ENCODE assay signal across 1 cellular context in the genomic region with DNA sequence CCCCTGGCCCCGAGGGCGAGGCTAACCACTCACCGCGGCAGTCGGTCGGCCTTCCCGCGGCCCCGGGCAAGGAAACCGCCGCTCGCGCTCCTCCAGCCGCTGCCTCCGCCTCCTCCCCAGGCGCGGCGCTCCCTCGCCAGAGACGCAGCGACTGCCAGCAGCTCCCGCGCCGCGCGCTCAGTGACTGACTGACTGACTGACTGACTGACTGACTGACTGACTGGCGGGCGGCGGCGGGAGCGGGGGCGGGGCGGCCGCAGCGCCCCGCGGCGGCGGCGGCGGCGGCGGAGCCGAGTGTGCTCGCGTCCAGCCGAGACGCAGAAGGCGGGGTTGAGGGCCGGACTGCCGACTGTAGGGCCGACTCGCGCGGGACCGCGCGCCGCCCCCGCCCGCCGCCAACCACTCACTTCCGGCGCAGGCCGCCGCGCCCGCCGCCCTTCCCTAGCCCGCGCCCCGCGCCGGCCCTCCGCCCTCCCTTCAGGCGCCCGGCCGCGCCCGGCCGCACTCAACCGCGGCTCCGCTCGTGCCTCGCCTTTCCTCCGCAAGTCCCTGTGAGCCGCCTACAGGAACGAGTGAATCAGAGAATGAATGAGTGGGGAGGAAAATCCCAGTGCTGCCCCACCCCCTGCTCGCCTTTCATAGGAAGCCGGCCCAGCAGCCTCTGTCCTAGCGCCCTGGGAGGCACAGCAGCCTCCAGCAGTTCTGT.
TF ChIP-seq lines count a peak whose summit lies in the region.

A gene with protein sequence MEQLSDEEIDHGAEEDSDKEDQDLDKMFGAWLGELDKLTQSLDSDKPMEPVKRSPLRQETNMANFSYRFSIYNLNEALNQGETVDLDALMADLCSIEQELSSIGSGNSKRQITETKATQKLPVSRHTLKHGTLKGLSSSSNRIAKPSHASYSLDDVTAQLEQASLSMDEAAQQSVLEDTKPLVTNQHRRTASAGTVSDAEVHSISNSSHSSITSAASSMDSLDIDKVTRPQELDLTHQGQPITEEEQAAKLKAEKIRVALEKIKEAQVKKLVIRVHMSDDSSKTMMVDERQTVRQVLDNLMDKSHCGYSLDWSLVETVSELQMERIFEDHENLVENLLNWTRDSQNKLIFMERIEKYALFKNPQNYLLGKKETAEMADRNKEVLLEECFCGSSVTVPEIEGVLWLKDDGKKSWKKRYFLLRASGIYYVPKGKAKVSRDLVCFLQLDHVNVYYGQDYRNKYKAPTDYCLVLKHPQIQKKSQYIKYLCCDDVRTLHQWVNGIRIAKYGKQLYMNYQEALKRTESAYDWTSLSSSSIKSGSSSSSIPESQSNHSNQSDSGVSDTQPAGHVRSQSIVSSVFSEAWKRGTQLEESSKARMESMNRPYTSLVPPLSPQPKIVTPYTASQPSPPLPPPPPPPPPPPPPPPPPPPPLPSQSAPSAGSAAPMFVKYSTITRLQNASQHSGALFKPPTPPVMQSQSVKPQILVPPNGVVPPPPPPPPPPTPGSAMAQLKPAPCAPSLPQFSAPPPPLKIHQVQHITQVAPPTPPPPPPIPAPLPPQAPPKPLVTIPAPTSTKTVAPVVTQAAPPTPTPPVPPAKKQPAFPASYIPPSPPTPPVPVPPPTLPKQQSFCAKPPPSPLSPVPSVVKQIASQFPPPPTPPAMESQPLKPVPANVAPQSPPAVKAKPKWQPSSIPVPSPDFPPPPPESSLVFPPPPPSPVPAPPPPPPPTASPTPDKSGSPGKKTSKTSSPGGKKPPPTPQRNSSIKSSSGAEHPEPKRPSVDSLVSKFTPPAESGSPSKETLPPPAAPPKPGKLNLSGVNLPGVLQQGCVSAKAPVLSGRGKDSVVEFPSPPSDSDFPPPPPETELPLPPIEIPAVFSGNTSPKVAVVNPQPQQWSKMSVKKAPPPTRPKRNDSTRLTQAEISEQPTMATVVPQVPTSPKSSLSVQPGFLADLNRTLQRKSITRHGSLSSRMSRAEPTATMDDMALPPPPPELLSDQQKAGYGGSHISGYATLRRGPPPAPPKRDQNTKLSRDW (minus strand): TSS at position 224 of the 706 bp plus-strand sequence. CDS start 39,948 bp downstream, outside the sequence.

TF ChIP-seq in HepG2, 621 proteins besides CTCF, POLR2A, EP300 and RAD21 (continued from another document and continues in another):
- TF ChIP-seq, protein P1, sequence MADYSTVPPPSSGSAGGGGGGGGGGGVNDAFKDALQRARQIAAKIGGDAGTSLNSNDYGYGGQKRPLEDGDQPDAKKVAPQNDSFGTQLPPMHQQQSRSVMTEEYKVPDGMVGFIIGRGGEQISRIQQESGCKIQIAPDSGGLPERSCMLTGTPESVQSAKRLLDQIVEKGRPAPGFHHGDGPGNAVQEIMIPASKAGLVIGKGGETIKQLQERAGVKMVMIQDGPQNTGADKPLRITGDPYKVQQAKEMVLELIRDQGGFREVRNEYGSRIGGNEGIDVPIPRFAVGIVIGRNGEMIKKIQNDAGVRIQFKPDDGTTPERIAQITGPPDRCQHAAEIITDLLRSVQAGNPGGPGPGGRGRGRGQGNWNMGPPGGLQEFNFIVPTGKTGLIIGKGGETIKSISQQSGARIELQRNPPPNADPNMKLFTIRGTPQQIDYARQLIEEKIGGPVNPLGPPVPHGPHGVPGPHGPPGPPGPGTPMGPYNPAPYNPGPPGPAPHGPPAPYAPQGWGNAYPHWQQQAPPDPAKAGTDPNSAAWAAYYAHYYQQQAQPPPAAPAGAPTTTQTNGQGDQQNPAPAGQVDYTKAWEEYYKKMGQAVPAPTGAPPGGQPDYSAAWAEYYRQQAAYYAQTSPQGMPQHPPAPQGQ (CRISPR knock-in tag; IDR thresholded peaks at IDR 0.05; ENCODE audit: borderline replicate concordance), result no peak
- TF ChIP-seq, protein P2, sequence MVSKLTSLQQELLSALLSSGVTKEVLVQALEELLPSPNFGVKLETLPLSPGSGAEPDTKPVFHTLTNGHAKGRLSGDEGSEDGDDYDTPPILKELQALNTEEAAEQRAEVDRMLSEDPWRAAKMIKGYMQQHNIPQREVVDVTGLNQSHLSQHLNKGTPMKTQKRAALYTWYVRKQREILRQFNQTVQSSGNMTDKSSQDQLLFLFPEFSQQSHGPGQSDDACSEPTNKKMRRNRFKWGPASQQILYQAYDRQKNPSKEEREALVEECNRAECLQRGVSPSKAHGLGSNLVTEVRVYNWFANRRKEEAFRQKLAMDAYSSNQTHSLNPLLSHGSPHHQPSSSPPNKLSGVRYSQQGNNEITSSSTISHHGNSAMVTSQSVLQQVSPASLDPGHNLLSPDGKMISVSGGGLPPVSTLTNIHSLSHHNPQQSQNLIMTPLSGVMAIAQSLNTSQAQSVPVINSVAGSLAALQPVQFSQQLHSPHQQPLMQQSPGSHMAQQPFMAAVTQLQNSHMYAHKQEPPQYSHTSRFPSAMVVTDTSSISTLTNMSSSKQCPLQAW (CRISPR knock-in tag; IDR thresholded peaks at IDR 0.05), result peak; percentile 26; the same call in 1 of the 2 replicates
- TF ChIP-seq PLRG1 (conservative IDR thresholded peaks at IDR 0.05), result no peak
- no peak for TF ChIP-seq MAZ (IDR thresholded peaks at IDR 0.05; ENCODE audit: borderline replicate concordance, low read depth, low read length)
- TF ChIP-seq MAZ (CRISPR knock-in tag; IDR thresholded peaks at IDR 0.05; ENCODE audit: low read depth), result peak; percentile 91
- TF ChIP-seq FOXM1 (CRISPR knock-in tag; IDR thresholded peaks at IDR 0.05), result 0 out of 2 replicates have a peak, but pooled peaks have one; percentile 33
- TF ChIP-seq TGIF2 (CRISPR knock-in tag; IDR thresholded peaks at IDR 0.05), result peak; percentile 26; the same call in 1 of the 2 replicates
- 0 out of 2 replicates have a peak, but pooled peaks have one; percentile 15 for TF ChIP-seq HMG20A (CRISPR knock-in tag; IDR thresholded peaks at IDR 0.05; ENCODE audit: borderline replicate concordance)
- TF ChIP-seq, protein P3, sequence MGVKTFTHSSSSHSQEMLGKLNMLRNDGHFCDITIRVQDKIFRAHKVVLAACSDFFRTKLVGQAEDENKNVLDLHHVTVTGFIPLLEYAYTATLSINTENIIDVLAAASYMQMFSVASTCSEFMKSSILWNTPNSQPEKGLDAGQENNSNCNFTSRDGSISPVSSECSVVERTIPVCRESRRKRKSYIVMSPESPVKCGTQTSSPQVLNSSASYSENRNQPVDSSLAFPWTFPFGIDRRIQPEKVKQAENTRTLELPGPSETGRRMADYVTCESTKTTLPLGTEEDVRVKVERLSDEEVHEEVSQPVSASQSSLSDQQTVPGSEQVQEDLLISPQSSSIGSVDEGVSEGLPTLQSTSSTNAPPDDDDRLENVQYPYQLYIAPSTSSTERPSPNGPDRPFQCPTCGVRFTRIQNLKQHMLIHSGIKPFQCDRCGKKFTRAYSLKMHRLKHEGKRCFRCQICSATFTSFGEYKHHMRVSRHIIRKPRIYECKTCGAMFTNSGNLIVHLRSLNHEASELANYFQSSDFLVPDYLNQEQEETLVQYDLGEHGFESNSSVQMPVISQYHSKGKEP (CRISPR knock-in tag; IDR thresholded peaks at IDR 0.05), result no peak
- TF ChIP-seq, protein P4, sequence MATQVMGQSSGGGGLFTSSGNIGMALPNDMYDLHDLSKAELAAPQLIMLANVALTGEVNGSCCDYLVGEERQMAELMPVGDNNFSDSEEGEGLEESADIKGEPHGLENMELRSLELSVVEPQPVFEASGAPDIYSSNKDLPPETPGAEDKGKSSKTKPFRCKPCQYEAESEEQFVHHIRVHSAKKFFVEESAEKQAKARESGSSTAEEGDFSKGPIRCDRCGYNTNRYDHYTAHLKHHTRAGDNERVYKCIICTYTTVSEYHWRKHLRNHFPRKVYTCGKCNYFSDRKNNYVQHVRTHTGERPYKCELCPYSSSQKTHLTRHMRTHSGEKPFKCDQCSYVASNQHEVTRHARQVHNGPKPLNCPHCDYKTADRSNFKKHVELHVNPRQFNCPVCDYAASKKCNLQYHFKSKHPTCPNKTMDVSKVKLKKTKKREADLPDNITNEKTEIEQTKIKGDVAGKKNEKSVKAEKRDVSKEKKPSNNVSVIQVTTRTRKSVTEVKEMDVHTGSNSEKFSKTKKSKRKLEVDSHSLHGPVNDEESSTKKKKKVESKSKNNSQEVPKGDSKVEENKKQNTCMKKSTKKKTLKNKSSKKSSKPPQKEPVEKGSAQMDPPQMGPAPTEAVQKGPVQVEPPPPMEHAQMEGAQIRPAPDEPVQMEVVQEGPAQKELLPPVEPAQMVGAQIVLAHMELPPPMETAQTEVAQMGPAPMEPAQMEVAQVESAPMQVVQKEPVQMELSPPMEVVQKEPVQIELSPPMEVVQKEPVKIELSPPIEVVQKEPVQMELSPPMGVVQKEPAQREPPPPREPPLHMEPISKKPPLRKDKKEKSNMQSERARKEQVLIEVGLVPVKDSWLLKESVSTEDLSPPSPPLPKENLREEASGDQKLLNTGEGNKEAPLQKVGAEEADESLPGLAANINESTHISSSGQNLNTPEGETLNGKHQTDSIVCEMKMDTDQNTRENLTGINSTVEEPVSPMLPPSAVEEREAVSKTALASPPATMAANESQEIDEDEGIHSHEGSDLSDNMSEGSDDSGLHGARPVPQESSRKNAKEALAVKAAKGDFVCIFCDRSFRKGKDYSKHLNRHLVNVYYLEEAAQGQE (IDR thresholded peaks at IDR 0.05; ENCODE audit: borderline replicate concordance in 1 of 2, low read depth in 1 of 2, low read length in 2 of 2), result no peak; a peak in 1 of 4 replicates
- TF ChIP-seq SIN3A (IDR thresholded peaks at IDR 0.05; ENCODE audit: borderline replicate concordance, low read depth, low read length), result peak; percentile 69; the same call in 1 of the 2 replicates
- peak; percentile 62; the same call in 1 of the 2 replicates for TF ChIP-seq ATF7-NPFF (CRISPR knock-in tag; IDR thresholded peaks at IDR 0.05; ENCODE audit: low read depth)
- TF ChIP-seq, protein P5, sequence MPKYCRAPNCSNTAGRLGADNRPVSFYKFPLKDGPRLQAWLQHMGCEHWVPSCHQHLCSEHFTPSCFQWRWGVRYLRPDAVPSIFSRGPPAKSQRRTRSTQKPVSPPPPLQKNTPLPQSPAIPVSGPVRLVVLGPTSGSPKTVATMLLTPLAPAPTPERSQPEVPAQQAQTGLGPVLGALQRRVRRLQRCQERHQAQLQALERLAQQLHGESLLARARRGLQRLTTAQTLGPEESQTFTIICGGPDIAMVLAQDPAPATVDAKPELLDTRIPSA (CRISPR knock-in tag; IDR thresholded peaks at IDR 0.05; ENCODE audit: borderline replicate concordance), result 0 out of 2 replicates have a peak, but pooled peaks have one; percentile 44
- TF ChIP-seq ISX (CRISPR knock-in tag; conservative IDR thresholded peaks at IDR 0.05), result no peak
- TF ChIP-seq NONO (IDR thresholded peaks at IDR 0.05), result no peak
- peak; percentile 75 for TF ChIP-seq NONO (CRISPR knock-in tag; conservative IDR thresholded peaks at IDR 0.05)
- TF ChIP-seq ZNF737 (CRISPR knock-in tag; IDR thresholded peaks at IDR 0.05; ENCODE audit: borderline replicate concordance), result no peak
- peak; percentile 68; the same call in 1 of the 2 replicates for TF ChIP-seq BRD4 (CRISPR knock-in tag; IDR thresholded peaks at IDR 0.05)
- TF ChIP-seq, protein P6, sequence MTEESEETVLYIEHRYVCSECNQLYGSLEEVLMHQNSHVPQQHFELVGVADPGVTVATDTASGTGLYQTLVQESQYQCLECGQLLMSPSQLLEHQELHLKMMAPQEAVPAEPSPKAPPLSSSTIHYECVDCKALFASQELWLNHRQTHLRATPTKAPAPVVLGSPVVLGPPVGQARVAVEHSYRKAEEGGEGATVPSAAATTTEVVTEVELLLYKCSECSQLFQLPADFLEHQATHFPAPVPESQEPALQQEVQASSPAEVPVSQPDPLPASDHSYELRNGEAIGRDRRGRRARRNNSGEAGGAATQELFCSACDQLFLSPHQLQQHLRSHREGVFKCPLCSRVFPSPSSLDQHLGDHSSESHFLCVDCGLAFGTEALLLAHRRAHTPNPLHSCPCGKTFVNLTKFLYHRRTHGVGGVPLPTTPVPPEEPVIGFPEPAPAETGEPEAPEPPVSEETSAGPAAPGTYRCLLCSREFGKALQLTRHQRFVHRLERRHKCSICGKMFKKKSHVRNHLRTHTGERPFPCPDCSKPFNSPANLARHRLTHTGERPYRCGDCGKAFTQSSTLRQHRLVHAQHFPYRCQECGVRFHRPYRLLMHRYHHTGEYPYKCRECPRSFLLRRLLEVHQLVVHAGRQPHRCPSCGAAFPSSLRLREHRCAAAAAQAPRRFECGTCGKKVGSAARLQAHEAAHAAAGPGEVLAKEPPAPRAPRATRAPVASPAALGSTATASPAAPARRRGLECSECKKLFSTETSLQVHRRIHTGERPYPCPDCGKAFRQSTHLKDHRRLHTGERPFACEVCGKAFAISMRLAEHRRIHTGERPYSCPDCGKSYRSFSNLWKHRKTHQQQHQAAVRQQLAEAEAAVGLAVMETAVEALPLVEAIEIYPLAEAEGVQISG (CRISPR knock-in tag; IDR thresholded peaks at IDR 0.05), result peak; percentile 64
- TF ChIP-seq ZNF746 (CRISPR knock-in tag; IDR thresholded peaks at IDR 0.05), result peak; percentile 77
- no peak for TF ChIP-seq ONECUT2 (CRISPR knock-in tag; IDR thresholded peaks at IDR 0.05)
- no peak for TF ChIP-seq ZNF34 (CRISPR knock-in tag; IDR thresholded peaks at IDR 0.05; ENCODE audit: borderline replicate concordance)
- no peak for TF ChIP-seq RORA (CRISPR knock-in tag; IDR thresholded peaks at IDR 0.05)
- TF ChIP-seq ZNF24 (IDR thresholded peaks at IDR 0.05), result peak; percentile 90
- TF ChIP-seq, protein P7, sequence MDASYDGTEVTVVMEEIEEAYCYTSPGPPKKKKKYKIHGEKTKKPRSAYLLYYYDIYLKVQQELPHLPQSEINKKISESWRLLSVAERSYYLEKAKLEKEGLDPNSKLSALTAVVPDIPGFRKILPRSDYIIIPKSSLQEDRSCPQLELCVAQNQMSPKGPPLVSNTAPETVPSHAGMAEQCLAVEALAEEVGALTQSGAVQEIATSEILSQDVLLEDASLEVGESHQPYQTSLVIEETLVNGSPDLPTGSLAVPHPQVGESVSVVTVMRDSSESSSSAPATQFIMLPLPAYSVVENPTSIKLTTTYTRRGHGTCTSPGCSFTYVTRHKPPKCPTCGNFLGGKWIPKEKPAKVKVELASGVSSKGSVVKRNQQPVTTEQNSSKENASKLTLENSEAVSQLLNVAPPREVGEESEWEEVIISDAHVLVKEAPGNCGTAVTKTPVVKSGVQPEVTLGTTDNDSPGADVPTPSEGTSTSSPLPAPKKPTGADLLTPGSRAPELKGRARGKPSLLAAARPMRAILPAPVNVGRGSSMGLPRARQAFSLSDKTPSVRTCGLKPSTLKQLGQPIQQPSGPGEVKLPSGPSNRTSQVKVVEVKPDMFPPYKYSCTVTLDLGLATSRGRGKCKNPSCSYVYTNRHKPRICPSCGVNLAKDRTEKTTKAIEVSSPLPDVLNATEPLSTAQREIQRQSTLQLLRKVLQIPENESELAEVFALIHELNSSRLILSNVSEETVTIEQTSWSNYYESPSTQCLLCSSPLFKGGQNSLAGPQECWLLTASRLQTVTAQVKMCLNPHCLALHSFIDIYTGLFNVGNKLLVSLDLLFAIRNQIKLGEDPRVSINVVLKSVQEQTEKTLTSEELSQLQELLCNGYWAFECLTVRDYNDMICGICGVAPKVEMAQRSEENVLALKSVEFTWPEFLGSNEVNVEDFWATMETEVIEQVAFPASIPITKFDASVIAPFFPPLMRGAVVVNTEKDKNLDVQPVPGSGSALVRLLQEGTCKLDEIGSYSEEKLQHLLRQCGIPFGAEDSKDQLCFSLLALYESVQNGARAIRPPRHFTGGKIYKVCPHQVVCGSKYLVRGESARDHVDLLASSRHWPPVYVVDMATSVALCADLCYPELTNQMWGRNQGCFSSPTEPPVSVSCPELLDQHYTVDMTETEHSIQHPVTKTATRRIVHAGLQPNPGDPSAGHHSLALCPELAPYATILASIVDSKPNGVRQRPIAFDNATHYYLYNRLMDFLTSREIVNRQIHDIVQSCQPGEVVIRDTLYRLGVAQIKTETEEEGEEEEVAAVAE (CRISPR knock-in tag; IDR thresholded peaks at IDR 0.05; ENCODE audit: borderline replicate concordance), result no peak
- no peak for TF ChIP-seq ZNF557 (CRISPR knock-in tag; IDR thresholded peaks at IDR 0.05)
